16 cellular contexts compared by ENCODE assay signal in genomic region chr17:6430769-6431168, GRCh38. TPM values are rescaled to one million over a fixed set of nuclear protein-coding genes. Genes with fewer than 3 reads are reported as not detected.
DNase-seq lines count a peak whose midpoint lies in the region; ATAC-seq, FAIRE-seq and TF ChIP-seq lines count a peak whose summit lies in the region.
"Had no signal": no experiment of that assay in that cellular context is flagged by ENCODE, and none has a peak within 500 bp of the region (broad histone marks: within the 10 kb centered on the region; RNA-seq: fewer than 3 reads in every experiment).

No MANE protein-coding gene starts in this region.

- H3K79me2 ChIP-seq in H1 (ENCODE audit: control insufficient read depth in 1 of 2, insufficient read depth in 2 of 2, low read length in 2 of 2): no peaks in the 10 kb centered on the region
- H3K79me2 ChIP-seq: hepatocyte had no signal

- H3K9me3 Mint-ChIP-seq in activated CD4-positive, alpha-beta T cell treated with anti-CD3 and anti-CD28 coated beads for 36 hours (ENCODE audit: low read depth): peaks cover 10% of the 10 kb centered on the region
- peaks cover 4% of the 10 kb centered on the region for H3K9me3 Mint-ChIP-seq in progenitor cell of endocrine pancreas (ENCODE audit: low read depth)

- no peak overlapping the region for H2BK15ac ChIP-seq in H1 (ENCODE audit: low read length)

- no peaks in the 10 kb centered on the region for H3K79me1 ChIP-seq in H1 (ENCODE audit: low read depth, low read length)

- H3K36me3 Mint-ChIP-seq in activated CD4-positive, alpha-beta T cell treated with anti-CD3 and anti-CD28 coated beads for 36 hours (ENCODE audit: low read depth): peaks cover 6% of the 10 kb centered on the region
- no peaks in the 10 kb centered on the region for H3K36me3 Mint-ChIP-seq in progenitor cell of endocrine pancreas (ENCODE audit: insufficient read depth)

- H3K27me3 ChIP-seq in H1 (replicated peaks in 1 of 4; ENCODE audit: control insufficient read depth in 3 of 4, extremely low read depth in 1 of 4, insufficient read depth in 3 of 4, low read length in 3 of 4) (no peaks in the 10 kb centered on the region), dorsolateral prefrontal cortex (no peaks in the 10 kb centered on the region)
- H3K27me3 ChIP-seq: hepatocyte, ovary had no signal

- no peak overlapping the region for H4K8ac ChIP-seq in H1 (ENCODE audit: extremely low read depth, insufficient read depth, low read length)

- no peak for TF ChIP-seq EP300 in H1 (IDR thresholded peaks at IDR 0.05; ENCODE audit: borderline replicate concordance in 1 of 2, low read depth in 2 of 2, low read length in 2 of 2)

- H3K4me1 ChIP-seq in H1 (replicated peaks in 1 of 4; ENCODE audit: control insufficient read depth in 3 of 4, insufficient read depth in 4 of 4, low read length in 3 of 4): peaks cover 0 to 5% (median 2%) of the 10 kb centered on the region in 4 experiments; a peak in 4 of 7 replicates

- H3K4me2 ChIP-seq in H1 (ENCODE audit: insufficient read depth in 1 of 2, low read depth in 2 of 2, low read length in 2 of 2): no peak overlapping the region
- H3K4me2 ChIP-seq: hepatocyte had no signal

- H4K5ac ChIP-seq in H1 (ENCODE audit: insufficient read length, low read depth, low read length): no peak overlapping the region

- H4K91ac ChIP-seq in H1 (replicated peaks; ENCODE audit: insufficient read length, low read length): no peak overlapping the region

- H3K4me3 ChIP-seq in H1 (ENCODE audit: extremely low read depth in 1 of 4, insufficient read depth in 2 of 4, low read depth in 3 of 4, low read length in 4 of 4) (no peak overlapping the region), dorsolateral prefrontal cortex (no peak overlapping the region)
- H3K4me3 ChIP-seq: hepatocyte, ovary had no signal

- POLR2A ChIA-PET in activated CD4-positive, alpha-beta T cell treated with anti-CD3 and anti-CD28 coated beads for 36 hours (lab: Charles Lee): interaction anchor here (0.6 kb wide), 1 partner anchor 1359 kb away, joined by 9 read pairs; no protein-coding TSS in a partner anchor
- POLR2A ChIA-PET in H1 (lab: Charles Lee; ENCODE audit: partially characterized antibody): interaction anchor here (1.0 kb wide), 1 partner anchor 13 kb away, joined by 4 read pairs; no protein-coding TSS in a partner anchor

- H2BK5ac ChIP-seq in H1 (ENCODE audit: low read depth, low read length): no peak overlapping the region

- CTCF ChIA-PET in activated CD4-positive, alpha-beta T cell treated with anti-CD3 and anti-CD28 coated beads for 36 hours (lab: Charles Lee): interaction anchor here (0.7 kb wide), 1 partner anchor 13 kb away, joined by 4 read pairs; the partner anchor contains the start of gene PIMREG
- CTCF ChIA-PET in H1 (lab: Charles Lee; ENCODE audit: partially characterized antibody): interaction anchor here (0.8 to 1.1 kb wide), 5 partner anchors 18 to 740 kb away, joined by 3 to 6 read pairs (median 3); no protein-coding TSS in a partner anchor

- H3K23me2 ChIP-seq in H1 (ENCODE audit: low read depth, low read length): peaks cover 2% of the 10 kb centered on the region; the same call in 1 of the 2 replicates

- no peak overlapping the region for H2BK120ac ChIP-seq in H1 (replicated peaks; ENCODE audit: low read depth, low read length)

- peak; percentile 37 for DNase-seq in activated CD4-positive, alpha-beta T cell treated with anti-CD3 and anti-CD28 coated beads for 36 hours
- no peak for DNase-seq in activated CD4-positive, alpha-beta T cell treated with anti-CD3 and anti-CD28 coated beads, Interleukin-2, amount 50 U/mL, for 4 hours
- DNase-seq in KBM-7 (peak; percentile 48), H1 (ENCODE audit: low read depth in 1 of 2, low spot score in 2 of 2) (no peak), progenitor cell of endocrine pancreas (ENCODE audit: low spot score, unreplicated experiment) (no peak), COR-L47 (lab: John Stamatoyannopoulos, UW) (no peak), dorsolateral prefrontal cortex (no peak)
- DNase-seq: activated naive CD8-positive, alpha-beta T cell treated with anti-CD3 and anti-CD28 coated beads, Interleukin-2, amount 50 U/mL, for 24 hours; activated T-cell treated with anti-CD3 and anti-CD28 coated beads for 4 hours; NCI-H446; ovary; SHP77 treated with DMSO at 0.1 percent for 48 hours had no signal

- no peak overlapping the region for H3K14ac ChIP-seq in H1 (ENCODE audit: insufficient read length)

- FAIRE-seq in H1 (lab: Jason Lieb, UNC): no peak

- TF ChIP-seq CTCF in H1 (IDR thresholded peaks at IDR 0.05; ENCODE audit: control extremely low read depth in 1 of 3, insufficient read depth in 1 of 3, low read depth in 1 of 3, low read length in 3 of 3): peak in 2 of 3 experiments; percentile 14 to 50; a peak in 2 of 4 replicates
- TF ChIP-seq CTCF in progenitor cell of endocrine pancreas (IDR thresholded peaks at IDR 0.05; ENCODE audit: unreplicated experiment): peak; percentile 46
- TF ChIP-seq CTCF in dorsolateral prefrontal cortex (IDR thresholded peaks at IDR 0.05 in 54 of 56, conservative IDR thresholded peaks at IDR 0.05 in 2 of 56; ENCODE audit: low read depth in 1 of 56, partially characterized antibody in 56 of 56): peak in 18 of 56 donors; percentile 8 to 49 (median 24)

- no peak for TF ChIP-seq POLR2A in H1 (IDR thresholded peaks at IDR 0.05; ENCODE audit: control extremely low read depth in 1 of 2, low read depth in 2 of 2, low read length in 2 of 2)

- H3K27ac ChIP-seq in H1 (ENCODE audit: low read depth, low read length) (no peak overlapping the region), dorsolateral prefrontal cortex (no peak overlapping the region)
- H3K27ac ChIP-seq: hepatocyte, HL-60, ovary had no signal

- no peak for ATAC-seq in activated CD4-positive, alpha-beta T cell treated with anti-CD3 and anti-CD28 coated beads for 36 hours
- ATAC-seq in GM19351 (IDR thresholded peaks at IDR 0.05; ENCODE audit: unreplicated experiment): no peak
- ATAC-seq: activated naive CD8-positive, alpha-beta T cell treated with anti-CD3 and anti-CD28 coated beads, Interleukin-2, amount 50 U/mL, for 24 hours had no signal

- intact Hi-C loops in activated CD4-positive, alpha-beta T cell treated with anti-CD3 and anti-CD28 coated beads for 36 hours (cut with DNase I, micrococcal nuclease): no loop called here
- intact Hi-C loops in dorsolateral prefrontal cortex (cut with DNase I): no loop called here

- H2BK20ac ChIP-seq in H1 (ENCODE audit: low read length): no peak overlapping the region

- peaks cover 17% of the 10 kb centered on the region for H3K4me1 Mint-ChIP-seq in activated CD4-positive, alpha-beta T cell treated with anti-CD3 and anti-CD28 coated beads for 36 hours
- H3K4me1 Mint-ChIP-seq in progenitor cell of endocrine pancreas (ENCODE audit: low read depth): peaks cover 1% of the 10 kb centered on the region

- no peak overlapping the region for H3K23ac ChIP-seq in H1 (ENCODE audit: insufficient read length)

- H3K4me3 Mint-ChIP-seq in activated CD4-positive, alpha-beta T cell treated with anti-CD3 and anti-CD28 coated beads for 36 hours: no peak overlapping the region
- no peak overlapping the region for H3K4me3 Mint-ChIP-seq in progenitor cell of endocrine pancreas (ENCODE audit: low read depth)
- H3K4me3 Mint-ChIP-seq: activated naive CD8-positive, alpha-beta T cell treated with anti-CD3 and anti-CD28 coated beads, Interleukin-2, amount 50 U/mL, for 24 hours had no signal

- no peaks in the 10 kb centered on the region for H4K20me1 ChIP-seq in H1 (replicated peaks in 1 of 2; ENCODE audit: control insufficient read depth in 1 of 2, insufficient read depth in 2 of 2, low read length in 2 of 2)

- TF ChIP-seq RAD21 in H1 (IDR thresholded peaks at IDR 0.05 in 1 of 2, conservative IDR thresholded peaks at IDR 0.05 in 1 of 2; ENCODE audit: low read depth in 2 of 2, low read length in 2 of 2): no peak

- no peak overlapping the region for H3K27ac Mint-ChIP-seq in activated CD4-positive, alpha-beta T cell treated with anti-CD3 and anti-CD28 coated beads for 36 hours
- H3K27ac Mint-ChIP-seq in progenitor cell of endocrine pancreas: no peak overlapping the region
- H3K27ac Mint-ChIP-seq: activated naive CD8-positive, alpha-beta T cell treated with anti-CD3 and anti-CD28 coated beads, Interleukin-2, amount 50 U/mL, for 24 hours had no signal

- H2AFZ ChIP-seq in H1 (ENCODE audit: low read length): no peak overlapping the region
- H2AFZ ChIP-seq: hepatocyte had no signal

- in situ Hi-C loops in KBM-7 (cut with MboI; ENCODE audit: low pct_unique_long_range_greater_than_20kb, low sequenced_read_pairs): no loop called here

- H3K36me3 ChIP-seq in H1 (ENCODE audit: control insufficient read depth in 2 of 4, insufficient read depth in 4 of 4, low read length in 3 of 4): no peaks in the 10 kb centered on the region
- H3K36me3 ChIP-seq: ovary had no signal

- peaks cover 8% of the 10 kb centered on the region for H3K27me3 Mint-ChIP-seq in activated CD4-positive, alpha-beta T cell treated with anti-CD3 and anti-CD28 coated beads for 36 hours
- H3K27me3 Mint-ChIP-seq in progenitor cell of endocrine pancreas: no peaks in the 10 kb centered on the region

- H2BK12ac ChIP-seq in H1 (ENCODE audit: low read depth, low read length): no peak overlapping the region

- H3K18ac ChIP-seq in H1 (ENCODE audit: extremely low read depth, low read length): no peak overlapping the region

- H3K9me3 ChIP-seq in H1 (ENCODE audit: insufficient read depth in 2 of 2, low read depth in 1 of 2, low read length in 1 of 2): peaks cover 3 to 4% of the 10 kb centered on the region in 2 experiments; a peak in 2 of 4 replicates
- H3K9me3 ChIP-seq: ovary had no signal

- no peak overlapping the region for H2AK5ac ChIP-seq in H1 (ENCODE audit: low read depth, low read length)

- H3K9ac ChIP-seq in H1 (replicated peaks in 1 of 4; ENCODE audit: extremely low read depth in 1 of 4, low read depth in 3 of 4, low read length in 3 of 4): no peak overlapping the region

- H3K56ac ChIP-seq in H1 (replicated peaks; ENCODE audit: insufficient read length, low read depth, low read length): no peak overlapping the region

- H3K4ac ChIP-seq in H1 (replicated peaks; ENCODE audit: insufficient read length, low read depth, low read length): no peak overlapping the region

RNA-seq across cellular contexts. Expression of gene AIPL1, which starts 4.2 kb away (rescaled TPM):
- total RNA-seq in activated CD4-positive, alpha-beta T cell treated with anti-CD3 and anti-CD28 coated beads for 36 hours: not detected
- total RNA-seq in H1 (2021; fragmentation: NEBNext Ultra II Directional; extraction: Animal tissue kit (Norgen Biotek cat#: 25700)): 0.71 TPM in 1 of 2 replicates, not detected in the other
- polyA plus RNA-seq in H1 (2011; rRNA removed): 0.56 and 0.89 TPM in 2 replicates
- 1.6 TPM for polyA plus RNA-seq in H1 (2011; cell fraction: cytosol; rRNA removed)
- polyA plus RNA-seq in H1 (2011; cell fraction: nucleus; rRNA removed): 0.78 TPM
- polyA plus RNA-seq in H1 (2012, experiment 1 of 2): 0.22 to 0.55 TPM (median 0.40 TPM) in 4 replicates
- 0.09 TPM for polyA plus RNA-seq in H1 (2012, experiment 2 of 2)
- polyA plus RNA-seq in H1 (2013, experiment 1 of 2): 0.14 TPM
- 0.29 TPM for polyA plus RNA-seq in H1 (2013, experiment 2 of 2)
- polyA minus RNA-seq in H1 (2011; rRNA and poly(A)+ RNA removed): 0.20 and 0.22 TPM in 2 replicates
- not detected for polyA minus RNA-seq in H1 (2011; cell fraction: cytosol; rRNA and poly(A)+ RNA removed)
- not detected for polyA minus RNA-seq in H1 (2011; cell fraction: nucleus; rRNA and poly(A)+ RNA removed)
- not detected in 2 replicates for total RNA-seq in progenitor cell of endocrine pancreas
- 1 to 10 TPM in 1 of 120 experiments, under 1 TPM in 12, not detected in 107; 0.15 to 1.1 (median 0.31) TPM for total RNA-seq in dorsolateral prefrontal cortex
- total RNA-seq: hepatocyte, liver, ovary had no signal
- polyA plus RNA-seq: hepatocyte, liver, ovary had no signal

RNA-seq across cellular contexts. Expression of gene PIMREG, which starts 13.5 kb away (rescaled TPM):
- total RNA-seq in activated CD4-positive, alpha-beta T cell treated with anti-CD3 and anti-CD28 coated beads for 36 hours: 10 to 100 TPM in 1 of 2 experiments, 1 to 10 TPM in 1; 8.4 to 10.0 TPM
- total RNA-seq in H1 (2021; fragmentation: NEBNext Ultra II Directional; extraction: Animal tissue kit (Norgen Biotek cat#: 25700)): 133 and 143 TPM in 2 replicates
- polyA plus RNA-seq in H1 (2011; rRNA removed): 126 and 148 TPM in 2 replicates
- polyA plus RNA-seq in H1 (2011; cell fraction: cytosol; rRNA removed): 154 TPM
- 223 TPM for polyA plus RNA-seq in H1 (2011; cell fraction: nucleus; rRNA removed)
- 83.9 to 119 TPM (median 107 TPM) in 4 replicates for polyA plus RNA-seq in H1 (2012, experiment 1 of 2)
- 116 TPM for polyA plus RNA-seq in H1 (2012, experiment 2 of 2)
- 64.4 TPM for polyA plus RNA-seq in H1 (2013, experiment 1 of 2)
- polyA plus RNA-seq in H1 (2013, experiment 2 of 2): 62.7 TPM
- polyA minus RNA-seq in H1 (2011; rRNA and poly(A)+ RNA removed): 55.3 and 66.3 TPM in 2 replicates
- 56.3 TPM for polyA minus RNA-seq in H1 (2011; cell fraction: cytosol; rRNA and poly(A)+ RNA removed)
- 68.8 TPM for polyA minus RNA-seq in H1 (2011; cell fraction: nucleus; rRNA and poly(A)+ RNA removed)
- total RNA-seq in progenitor cell of endocrine pancreas: 13.8 and 15.4 TPM in 2 replicates
- total RNA-seq in dorsolateral prefrontal cortex: 1 to 10 TPM in 3 of 120 experiments, under 1 TPM in 9, not detected in 108; 0.35 to 1.1 (median 0.56) TPM

Comparison
In these comparisons a context has a peak if more than half of its experiments do, and no peak if none do; other contexts are left out.
1. DNase-seq: peak in activated CD4-positive, alpha-beta T cell treated with anti-CD3 and anti-CD28 coated beads for 36 hours (single experiment) and KBM-7 (single experiment); none in activated CD4-positive, alpha-beta T cell treated with anti-CD3 and anti-CD28 coated beads, Interleukin-2, amount 50 U/mL, for 4 hours (0 of 2), H1 (0 of 2), progenitor cell of endocrine pancreas (single experiment), COR-L47 (single experiment) and dorsolateral prefrontal cortex (0 of 10).